ENCODE assay signal across 8 cellular contexts in genomic region chr2:240561325-240561971, GRCh38. TPM values are rescaled to one million over a fixed set of nuclear protein-coding genes. Genes with fewer than 3 reads are reported as not detected.
DNase-seq lines count a peak whose midpoint lies in the region; ATAC-seq and TF ChIP-seq lines count a peak whose summit lies in the region.

No MANE protein-coding gene starts in this region.

- ATAC-seq in GM18858 (IDR thresholded peaks at IDR 0.05; ENCODE audit: unreplicated experiment) = peak; percentile 5
- peak; percentile 6 for ATAC-seq in HG03378 (IDR thresholded peaks at IDR 0.05; ENCODE audit: unreplicated experiment)

- peak overlapping the region; percentile 88 for H3K4me3 Mint-ChIP-seq in activated CD4-positive, alpha-beta memory T cell treated with anti-CD3 and anti-CD28 coated beads for 36 hours

- POLR2A ChIA-PET in activated CD4-positive, alpha-beta memory T cell treated with anti-CD3 and anti-CD28 coated beads for 36 hours (lab: Charles Lee) = interaction anchor here (1.1 to 2.2 kb wide), 7 partner anchors 10 to 588 kb away, joined by 3 to 34 read pairs (median 6); partner anchors contain the start of genes CAPN10 and PASK

- DNase-seq in activated CD4-positive, alpha-beta memory T cell treated with anti-CD3 and anti-CD28 coated beads for 36 hours = peak; percentile 55
- peak; percentile 87 for DNase-seq in fibroblast of villous mesenchyme (ENCODE audit: low read depth)
- peak; percentile 29 for DNase-seq in posterior vena cava (ENCODE audit: low spot score)
- DNase-seq in NCI-H774 (lab: John Stamatoyannopoulos, UW) = no peak
- no peak for DNase-seq in DMS79 (lab: John Stamatoyannopoulos, UW)
- DNase-seq in NCI-H187 (lab: John Stamatoyannopoulos, UW) = no peak

- intact Hi-C loops in activated CD4-positive, alpha-beta memory T cell treated with anti-CD3 and anti-CD28 coated beads for 36 hours (cut with micrococcal nuclease) = loop anchor here (1.0 to 10.0 kb wide), 7 partner anchors 18 to 1293 kb away; partner anchors contain the start of genes CAPN10, COPS9, HDAC4 and NDUFA10
- intact Hi-C loops in posterior vena cava (cut with DNase I) = loop anchor here in 1 of 2 donors (5.0 kb wide), 1 partner anchor 1849 kb away; no protein-coding TSS in a partner anchor

- peaks cover 40% of the 10 kb centered on the region for H3K36me3 Mint-ChIP-seq in activated CD4-positive, alpha-beta memory T cell treated with anti-CD3 and anti-CD28 coated beads for 36 hours

- no peak for TF ChIP-seq CTCF in fibroblast of villous mesenchyme (IDR thresholded peaks at IDR 0.05; ENCODE audit: insufficient read depth, low read depth, low read length)

- H3K27ac Mint-ChIP-seq in activated CD4-positive, alpha-beta memory T cell treated with anti-CD3 and anti-CD28 coated beads for 36 hours = peak overlapping the region; percentile 89

- CTCF ChIA-PET in activated CD4-positive, alpha-beta memory T cell treated with anti-CD3 and anti-CD28 coated beads for 36 hours (lab: Charles Lee) = interaction anchor here (1.4 to 2.9 kb wide), 3 partner anchors 19 to 25 kb away, joined by 4 to 18 read pairs (median 12); partner anchors contain the start of gene CAPN10

- no peaks in the 10 kb centered on the region for H3K27me3 Mint-ChIP-seq in activated CD4-positive, alpha-beta memory T cell treated with anti-CD3 and anti-CD28 coated beads for 36 hours

- H3K9me3 Mint-ChIP-seq in activated CD4-positive, alpha-beta memory T cell treated with anti-CD3 and anti-CD28 coated beads for 36 hours = no peaks in the 10 kb centered on the region

- peak overlapping the region; percentile 76 for H3K4me3 ChIP-seq in fibroblast of villous mesenchyme (ENCODE audit: low read depth, low read length)

- H3K4me1 Mint-ChIP-seq in activated CD4-positive, alpha-beta memory T cell treated with anti-CD3 and anti-CD28 coated beads for 36 hours (ENCODE audit: low read depth) = peaks cover 72% of the 10 kb centered on the region

RNA-seq across cellular contexts. Expression of gene DUSP28, which starts 1.3 kb away (rescaled TPM):
- total RNA-seq in activated CD4-positive, alpha-beta memory T cell treated with anti-CD3 and anti-CD28 coated beads for 36 hours = 1 to 10 TPM; 4.1 to 4.2 TPM
- total RNA-seq in fibroblast of villous mesenchyme (3.5 and 4.5 TPM in 2 replicates), posterior vena cava (1 to 10 TPM; 2.0 to 2.3 TPM)

RNA-seq across cellular contexts. Expression of gene ANKMY1, which starts 3.7 kb away (rescaled TPM):
- total RNA-seq in activated CD4-positive, alpha-beta memory T cell treated with anti-CD3 and anti-CD28 coated beads for 36 hours = 10 to 100 TPM; 18.4 to 19.1 TPM
- total RNA-seq in fibroblast of villous mesenchyme (5.2 and 5.8 TPM in 2 replicates), posterior vena cava (10 to 100 TPM in 1 of 2 donors, 1 to 10 TPM in 1; 7.1 to 12.9 TPM)

RNA-seq across cellular contexts. Expression of gene RNPEPL1, which starts 6.8 kb away (rescaled TPM):
- 10 to 100 TPM; 55.2 to 56.0 TPM for total RNA-seq in activated CD4-positive, alpha-beta memory T cell treated with anti-CD3 and anti-CD28 coated beads for 36 hours
- total RNA-seq in fibroblast of villous mesenchyme (9.5 and 15.5 TPM in 2 replicates), posterior vena cava (10 to 100 TPM; 47.1 to 49.3 TPM)

RNA-seq across cellular contexts. Expression of gene CAPN10, which starts 25.1 kb away (rescaled TPM):
- total RNA-seq in activated CD4-positive, alpha-beta memory T cell treated with anti-CD3 and anti-CD28 coated beads for 36 hours = 10 to 100 TPM; 32.6 to 33.9 TPM
- total RNA-seq in fibroblast of villous mesenchyme (20.3 and 22.5 TPM in 2 replicates), posterior vena cava (10 to 100 TPM; 18.6 to 22.6 TPM)

Comparison
In these comparisons a context has a peak if more than half of its experiments do, and no peak if none do; other contexts are left out.
1. DNase-seq: peak in activated CD4-positive, alpha-beta memory T cell treated with anti-CD3 and anti-CD28 coated beads for 36 hours (single experiment), fibroblast of villous mesenchyme (single experiment) and posterior vena cava (single experiment); none in NCI-H774 (single experiment), DMS79 (single experiment) and NCI-H187 (0 of 2).